20 cellular contexts compared by ENCODE assay signal in the genomic region with DNA sequence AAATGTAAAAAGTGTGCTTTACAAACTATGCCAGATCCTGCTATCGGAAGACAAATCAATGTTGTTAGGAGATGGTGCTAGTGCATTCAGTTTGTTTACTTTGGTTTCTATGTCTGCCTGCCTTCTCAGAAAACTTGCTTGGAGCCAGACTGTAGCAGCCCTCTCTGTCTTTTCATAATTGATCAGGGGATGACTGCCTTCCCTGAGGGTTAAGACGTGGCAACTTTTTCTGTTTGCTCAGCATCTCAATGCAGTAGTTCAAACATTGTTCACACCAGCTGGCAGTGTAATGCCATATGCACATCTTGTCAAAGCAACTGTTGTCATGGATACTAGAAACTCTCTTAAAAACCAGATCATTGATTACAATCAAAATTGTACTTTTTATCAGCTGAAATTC.
DNase-seq lines count a peak whose midpoint lies in the region; ATAC-seq and TF ChIP-seq lines count a peak whose summit lies in the region.
"Had no signal": no experiment of that assay in that cellular context is flagged by ENCODE, and none has a peak within 500 bp of the region (broad histone marks: within the 10 kb centered on the region; RNA-seq: fewer than 3 reads in every experiment).

No MANE protein-coding gene starts in this region.

- CTCF ChIA-PET in activated CD8-positive, alpha-beta memory T cell treated with anti-CD3 and anti-CD28 coated beads, Interleukin-2, amount 10 ng/mL, durations not matched to agents 7 days and 5 days (lab: Charles Lee), result no interaction called here

- H3K9me3 Mint-ChIP-seq in chondrocyte (ENCODE audit: low read depth), result no peaks in the 10 kb centered on the region
- no peaks in the 10 kb centered on the region for H3K9me3 Mint-ChIP-seq in activated CD8-positive, alpha-beta memory T cell treated with anti-CD3 and anti-CD28 coated beads, Interleukin-2, amount 10 ng/mL, durations not matched to agents 7 days and 5 days (ENCODE audit: low read depth)
- H3K9me3 Mint-ChIP-seq: stimulated activated naive B cell treated with anti-CD40 and anti-IgM and Interleukin-4, amounts not matched to agents 10 μg/mL and 1 μg/mL and 100 μg/mL, for 72 hours; T-cell had no signal

- H3K4me1 Mint-ChIP-seq in chondrocyte (ENCODE audit: low read depth), result peaks cover 39% of the 10 kb centered on the region
- no peaks in the 10 kb centered on the region for H3K4me1 Mint-ChIP-seq in activated CD8-positive, alpha-beta memory T cell treated with anti-CD3 and anti-CD28 coated beads, Interleukin-2, amount 10 ng/mL, durations not matched to agents 7 days and 5 days
- H3K4me1 Mint-ChIP-seq: stimulated activated naive B cell treated with anti-CD40 and anti-IgM and Interleukin-4, amounts not matched to agents 10 μg/mL and 1 μg/mL and 100 μg/mL, for 72 hours; T-cell had no signal

- H3K36me3 Mint-ChIP-seq in chondrocyte (ENCODE audit: low read depth), result no peaks in the 10 kb centered on the region
- H3K36me3 Mint-ChIP-seq in activated CD8-positive, alpha-beta memory T cell treated with anti-CD3 and anti-CD28 coated beads, Interleukin-2, amount 10 ng/mL, durations not matched to agents 7 days and 5 days, result no peaks in the 10 kb centered on the region
- H3K36me3 Mint-ChIP-seq: stimulated activated naive B cell treated with anti-CD40 and anti-IgM and Interleukin-4, amounts not matched to agents 10 μg/mL and 1 μg/mL and 100 μg/mL, for 72 hours; T-cell had no signal

- TF ChIP-seq CTCF in chondrocyte (IDR thresholded peaks at IDR 0.05), result no peak

- H3K27me3 Mint-ChIP-seq in chondrocyte (ENCODE audit: low read depth), result no peaks in the 10 kb centered on the region
- H3K27me3 Mint-ChIP-seq in activated CD8-positive, alpha-beta memory T cell treated with anti-CD3 and anti-CD28 coated beads, Interleukin-2, amount 10 ng/mL, durations not matched to agents 7 days and 5 days, result no peaks in the 10 kb centered on the region
- H3K27me3 Mint-ChIP-seq: stimulated activated naive B cell treated with anti-CD40 and anti-IgM and Interleukin-4, amounts not matched to agents 10 μg/mL and 1 μg/mL and 100 μg/mL, for 72 hours; T-cell had no signal

- H3K27ac Mint-ChIP-seq in chondrocyte (ENCODE audit: unreplicated experiment), result no peak overlapping the region
- H3K27ac Mint-ChIP-seq in activated CD8-positive, alpha-beta memory T cell treated with anti-CD3 and anti-CD28 coated beads, Interleukin-2, amount 10 ng/mL, durations not matched to agents 7 days and 5 days, result no peak overlapping the region
- H3K27ac Mint-ChIP-seq: stimulated activated naive B cell treated with anti-CD40 and anti-IgM and Interleukin-4, amounts not matched to agents 10 μg/mL and 1 μg/mL and 100 μg/mL, for 72 hours; T-cell had no signal

- ATAC-seq in activated CD8-positive, alpha-beta memory T cell treated with anti-CD3 and anti-CD28 coated beads, Interleukin-2, amount 10 ng/mL, durations not matched to agents 7 days and 5 days, result no peak
- ATAC-seq in GM19351 (IDR thresholded peaks at IDR 0.05; ENCODE audit: unreplicated experiment), result no peak
- ATAC-seq: body of pancreas; stimulated activated naive B cell treated with anti-CD40 and anti-IgM and Interleukin-4, amounts not matched to agents 10 μg/mL and 1 μg/mL and 100 μg/mL, for 72 hours; T-cell; upper lobe of right lung had no signal

- DNase-seq in COLO668 (lab: John Stamatoyannopoulos, UW; ENCODE audit: unreplicated experiment), result peak; percentile 28
- peak; percentile 73 for DNase-seq in NCI-H1417 treated with DMSO at 0.1 percent for 48 hours (lab: John Stamatoyannopoulos, UW)
- DNase-seq in NCI-H82 (lab: John Stamatoyannopoulos, UW), result peak; percentile 76
- DNase-seq in islet precursor cell, result peak; percentile 65
- no peak for DNase-seq in chondrocyte (ENCODE audit: low spot score)
- no peak for DNase-seq in activated CD8-positive, alpha-beta memory T cell treated with anti-CD3 and anti-CD28 coated beads, Interleukin-2, amount 10 ng/mL, durations not matched to agents 7 days and 5 days
- DNase-seq in stimulated activated CD4-positive, alpha-beta T cell treated with anti-CD3 and anti-CD28 coated beads, Interleukin-4, amount 100 ng/mL, for 24 hours, result no peak
- DNase-seq: activated CD8-positive, alpha-beta memory T cell treated with anti-CD3 and anti-CD28 coated beads for 24 hours; activated naive CD4-positive, alpha-beta T cell; body of pancreas; Caco-2; dorsolateral prefrontal cortex; GOT3; NCI-H1930; Peyer's patch; stimulated activated naive B cell treated with anti-CD40 and anti-IgM and Interleukin-4, amounts not matched to agents 10 μg/mL and 1 μg/mL and 100 μg/mL, for 72 hours; T-cell; upper lobe of right lung; WERI-Rb-1 had no signal

- H3K4me3 Mint-ChIP-seq in chondrocyte (ENCODE audit: unreplicated experiment), result no peak overlapping the region
- H3K4me3 Mint-ChIP-seq in activated CD8-positive, alpha-beta memory T cell treated with anti-CD3 and anti-CD28 coated beads, Interleukin-2, amount 10 ng/mL, durations not matched to agents 7 days and 5 days, result no peak overlapping the region
- H3K4me3 Mint-ChIP-seq: stimulated activated naive B cell treated with anti-CD40 and anti-IgM and Interleukin-4, amounts not matched to agents 10 μg/mL and 1 μg/mL and 100 μg/mL, for 72 hours; T-cell had no signal

Comparison
In these comparisons a context has a peak if more than half of its experiments do, and no peak if none do; other contexts are left out.
1. DNase-seq: peak in COLO668 (single experiment), NCI-H1417 treated with DMSO at 0.1 percent for 48 hours (single experiment), NCI-H82 (single experiment) and islet precursor cell (single experiment); none in chondrocyte (single experiment), activated CD8-positive, alpha-beta memory T cell treated with anti-CD3 and anti-CD28 coated beads, Interleukin-2, amount 10 ng/mL, durations not matched to agents 7 days and 5 days (single experiment) and stimulated activated CD4-positive, alpha-beta T cell treated with anti-CD3 and anti-CD28 coated beads, Interleukin-4, amount 100 ng/mL, for 24 hours (single experiment).